17 cellular contexts compared by ENCODE assay signal in the genomic region with DNA sequence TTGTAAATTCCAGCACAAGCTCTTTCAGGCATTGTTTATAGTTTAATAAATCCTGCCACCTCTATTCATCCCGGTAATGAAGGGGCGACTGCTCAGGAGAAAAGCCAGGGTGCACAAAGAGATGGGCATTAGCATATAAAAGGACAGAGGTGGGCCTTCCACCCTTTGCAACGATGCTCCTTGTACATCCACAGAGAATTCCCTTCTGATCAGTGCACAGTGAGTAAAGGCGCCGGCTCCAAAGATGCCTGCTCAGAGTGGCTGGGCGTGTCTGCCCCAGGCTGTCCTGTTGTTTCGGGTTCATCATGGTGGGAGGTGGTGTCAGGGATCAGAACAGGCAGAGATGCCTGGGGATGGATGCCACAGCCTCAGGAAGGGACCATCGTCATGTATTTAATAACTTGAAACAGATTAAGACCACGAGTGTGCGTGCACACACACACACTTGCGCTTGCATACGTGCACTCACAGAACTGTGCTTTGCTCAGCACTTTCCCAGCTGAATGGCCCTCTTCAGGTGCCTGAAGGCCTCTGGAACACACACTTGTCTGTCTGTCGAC.
DNase-seq lines count a peak whose midpoint lies in the region; ATAC-seq and TF ChIP-seq lines count a peak whose summit lies in the region.
"Had no signal": no experiment of that assay in that cellular context is flagged by ENCODE, and none has a peak within 500 bp of the region (broad histone marks: within the 10 kb centered on the region; RNA-seq: fewer than 3 reads in every experiment).

No MANE protein-coding gene starts in this region.

- H3K79me1 ChIP-seq in H9 (ENCODE audit: insufficient read depth, low read depth, low read length, poor library complexity, severe bottlenecking), result no peaks in the 10 kb centered on the region

- H4K8ac ChIP-seq in H9 (replicated peaks; ENCODE audit: insufficient read length, low read depth, low read length), result no peak overlapping the region

- H3K27ac Mint-ChIP-seq in H9 (peak overlapping the region in 1 of 3 experiments; percentile 37; a peak in 1 of 7 replicates), endodermal cell (no peak overlapping the region)

- H3K4me3 ChIP-seq in left ventricle myocardium inferior (no peak overlapping the region), right atrium auricular region (no peak overlapping the region), endodermal cell (ENCODE audit: low read length) (no peak overlapping the region), stomach (no peak overlapping the region), uterus (no peak overlapping the region)
- H3K4me3 ChIP-seq: SJCRH30 had no signal

- H3K4ac ChIP-seq in H9 (ENCODE audit: low read depth, low read length), result no peak overlapping the region

- TF ChIP-seq EP300 in stomach (IDR thresholded peaks at IDR 0.05), result no peak

- H2BK120ac ChIP-seq in H9 (ENCODE audit: low read depth, low read length, poor library complexity, severe bottlenecking), result no peak overlapping the region

- no peak overlapping the region for H2BK15ac ChIP-seq in H9 (ENCODE audit: low read depth, low read length)

- no peak overlapping the region for H2BK12ac ChIP-seq in H9 (ENCODE audit: insufficient read length, low read depth, low read length)

- TF ChIP-seq POLR2A in stomach (IDR thresholded peaks at IDR 0.05) (no peak), uterus (IDR thresholded peaks at IDR 0.05) (no peak)

- H4K5ac ChIP-seq in H9 (ENCODE audit: insufficient read length, low read depth, low read length), result no peak overlapping the region

- H3K4me1 Mint-ChIP-seq in H9, result peaks cover 5 to 19% of the 10 kb centered on the region in 2 experiments
- H3K4me1 Mint-ChIP-seq in endodermal cell, result no peaks in the 10 kb centered on the region

- H3K4me2 ChIP-seq in H9 (ENCODE audit: insufficient read depth, insufficient read length, low read length), result no peak overlapping the region

- H3K4me3 Mint-ChIP-seq in H9, result no peak overlapping the region
- H3K4me3 Mint-ChIP-seq in endodermal cell, result no peak overlapping the region

- intact Hi-C loops in left ventricle myocardium inferior (cut with micrococcal nuclease) (no loop called here), stomach (cut with DNase I; ENCODE audit: low total_unique reads) (no loop called here), uterus (cut with DNase I; ENCODE audit: low total_unique reads) (no loop called here)

- no CpG with 5 or more reads among the region's 13 CpGs for WGBS in H9 (ENCODE audit: extremely low coverage, insufficient read length, low lambda C conversion rate)
- WGBS in endodermal cell (ENCODE audit: insufficient coverage in 1 of 2, insufficient read length in 1 of 2), 2 experiments, result 85 to 93% methylated on average over 11 to 13 of the region's 13 CpGs
- 91 to 95% (median 93%) methylated on average over 13 of the region's 13 CpGs for whole genome bisulfite sequencing in stomach, 5 donors

- H3K27me3 ChIP-seq in left ventricle myocardium inferior (ENCODE audit: low read depth), result no peaks in the 10 kb centered on the region
- no peaks in the 10 kb centered on the region for H3K27me3 ChIP-seq in right atrium auricular region
- H3K27me3 ChIP-seq in H9 (ENCODE audit: insufficient read depth, low read length), result no peaks in the 10 kb centered on the region
- H3K27me3 ChIP-seq in endodermal cell (ENCODE audit: control insufficient read depth, insufficient read depth, low read length, poor library complexity, severe bottlenecking), result no peaks in the 10 kb centered on the region
- H3K27me3 ChIP-seq in stomach, result no peaks in the 10 kb centered on the region
- H3K27me3 ChIP-seq in uterus, result no peaks in the 10 kb centered on the region
- H3K27me3 ChIP-seq: SJCRH30 had no signal

- H3K36me3 ChIP-seq in left ventricle myocardium inferior (peaks cover 13% of the 10 kb centered on the region), right atrium auricular region (no peaks in the 10 kb centered on the region), endodermal cell (ENCODE audit: control insufficient read depth, insufficient read depth, low read length) (no peaks in the 10 kb centered on the region), stomach (peaks cover 0 to 33% (median 24%) of the 10 kb centered on the region in 4 donors), uterus (no peaks in the 10 kb centered on the region)
- H3K36me3 ChIP-seq: SJCRH30 had no signal

- no peak overlapping the region for H3K56ac ChIP-seq in H9 (ENCODE audit: insufficient read length, low read depth, low read length)

- H3K27me3 Mint-ChIP-seq in H9 (ENCODE audit: low read depth) (no peaks in the 10 kb centered on the region), endodermal cell (ENCODE audit: insufficient read depth) (no peaks in the 10 kb centered on the region)

- H4K91ac ChIP-seq in H9 (ENCODE audit: insufficient read length, low read depth, low read length), result no peak overlapping the region

- H3K27ac ChIP-seq in left ventricle myocardium inferior (replicated peaks), result no peak overlapping the region
- H3K27ac ChIP-seq in right atrium auricular region, result no peak overlapping the region
- H3K27ac ChIP-seq in H9 (ENCODE audit: insufficient read length, low read depth, low read length), result no peak overlapping the region
- no peak overlapping the region for H3K27ac ChIP-seq in endodermal cell (ENCODE audit: low read depth, low read length)
- H3K27ac ChIP-seq in stomach, result no peak overlapping the region
- H3K27ac ChIP-seq in uterus, result no peak overlapping the region
- H3K27ac ChIP-seq: C4-2B, HL-60, SJCRH30 had no signal

- no peak overlapping the region for H3K9ac ChIP-seq in H9 (ENCODE audit: extremely low read depth, insufficient read length, low read length)
- no peak overlapping the region for H3K9ac ChIP-seq in endodermal cell (ENCODE audit: extremely low read depth, low read length, poor library complexity, severe bottlenecking)

- H2BK5ac ChIP-seq in H9 (ENCODE audit: insufficient read length, low read length), result no peak overlapping the region

- H3K9me3 ChIP-seq in left ventricle myocardium inferior (replicated peaks), result no peaks in the 10 kb centered on the region
- no peaks in the 10 kb centered on the region for H3K9me3 ChIP-seq in right atrium auricular region
- no peaks in the 10 kb centered on the region for H3K9me3 ChIP-seq in H9 (ENCODE audit: control insufficient read depth, low read depth, low read length)
- H3K9me3 ChIP-seq in endodermal cell (ENCODE audit: control insufficient read depth, low read length), result no peaks in the 10 kb centered on the region
- H3K9me3 ChIP-seq in stomach, result no peaks in the 10 kb centered on the region
- no peaks in the 10 kb centered on the region for H3K9me3 ChIP-seq in uterus
- H3K9me3 ChIP-seq: SJCRH30 had no signal

- H3K18ac ChIP-seq in H9 (ENCODE audit: insufficient read length, low read depth, low read length), result no peak overlapping the region

- no peak overlapping the region for H2BK20ac ChIP-seq in H9 (ENCODE audit: low read depth, low read length, poor library complexity, severe bottlenecking)

- H2AK5ac ChIP-seq in H9 (ENCODE audit: insufficient read length, low read length), result no peak overlapping the region

- H3K36me3 Mint-ChIP-seq in H9 (ENCODE audit: insufficient read depth in 1 of 3, low read depth in 3 of 3), result peaks cover 0 to 5% (median 3%) of the 10 kb centered on the region in 3 experiments; a peak in 3 of 7 replicates
- peaks cover 33% of the 10 kb centered on the region for H3K36me3 Mint-ChIP-seq in endodermal cell (ENCODE audit: low read depth)

- no peak overlapping the region for H3T11ph ChIP-seq in H9 (ENCODE audit: low read length)

- DNase-seq in left ventricle myocardium inferior, result peak; percentile 7
- DNase-seq in right atrium auricular region (ENCODE audit: low spot score), result no peak
- peak; percentile 19 for DNase-seq in H9
- DNase-seq in endodermal cell, result peak; percentile 26
- DNase-seq in stomach, result peak; percentile 14
- DNase-seq in uterus, result no peak
- DNase-seq in NCI-H1105 treated with DMSO at 0.1 percent for 48 hours (lab: John Stamatoyannopoulos, UW), result no peak
- DNase-seq: GDM1, IMR-90, NCI-H1417 treated with DMSO at 0.1 percent for 48 hours, NCI-H187 treated with DMSO at 0.1 percent for 48 hours, NCI-H2227 treated with DMSO at 0.1 percent for 48 hours, NCI-H510A treated with DMSO at 0.1 percent for 48 hours, SJCRH30 had no signal

- H3K4me1 ChIP-seq in left ventricle myocardium inferior (peaks cover 3% of the 10 kb centered on the region), right atrium auricular region (no peaks in the 10 kb centered on the region), H9 (ENCODE audit: insufficient read depth, low read length) (no peaks in the 10 kb centered on the region), endodermal cell (ENCODE audit: control insufficient read depth, insufficient read depth, low read length) (no peaks in the 10 kb centered on the region), stomach (no peaks in the 10 kb centered on the region), uterus (no peaks in the 10 kb centered on the region)
- H3K4me1 ChIP-seq: SJCRH30 had no signal

- no peak for TF ChIP-seq CTCF in left ventricle myocardium inferior (IDR thresholded peaks at IDR 0.05; ENCODE audit: borderline replicate concordance)
- TF ChIP-seq CTCF in right atrium auricular region (IDR thresholded peaks at IDR 0.05), result no peak
- no peak for TF ChIP-seq CTCF in H9 (conservative IDR thresholded peaks at IDR 0.05)
- no peak for TF ChIP-seq CTCF in endodermal cell (conservative IDR thresholded peaks at IDR 0.05)
- TF ChIP-seq CTCF in stomach (IDR thresholded peaks at IDR 0.05), result no peak
- no peak for TF ChIP-seq CTCF in uterus (IDR thresholded peaks at IDR 0.05)

- H3K79me2 ChIP-seq in H9 (ENCODE audit: insufficient read depth, low read length), result no peaks in the 10 kb centered on the region

- H3K14ac ChIP-seq in H9 (ENCODE audit: insufficient read depth, low read length), result no peak overlapping the region

- H3K23ac ChIP-seq in H9 (ENCODE audit: insufficient read length, low read depth, low read length), result no peak overlapping the region

- ATAC-seq in HG03135 (IDR thresholded peaks at IDR 0.05; ENCODE audit: unreplicated experiment), result no peak

- H4K20me1 ChIP-seq in H9 (ENCODE audit: control insufficient read depth, insufficient read depth, insufficient read length), result peaks cover 5% of the 10 kb centered on the region

- H2AFZ ChIP-seq in H9 (ENCODE audit: low read length), result no peak overlapping the region

- H3K23me2 ChIP-seq in H9 (ENCODE audit: insufficient read length, low read depth, low read length, poor library complexity, severe bottlenecking), result no peaks in the 10 kb centered on the region

- no peaks in the 10 kb centered on the region; a peak in 1 of 5 replicates for H3K9me3 Mint-ChIP-seq in H9
- no peaks in the 10 kb centered on the region for H3K9me3 Mint-ChIP-seq in endodermal cell

Comparison
In these comparisons a context has a peak if more than half of its experiments do, and no peak if none do; other contexts are left out.
1. DNase-seq: peak in left ventricle myocardium inferior (single experiment), H9 (single experiment), endodermal cell (single experiment) and stomach (single experiment); none in right atrium auricular region (single experiment), uterus (0 of 2) and NCI-H1105 treated with DMSO at 0.1 percent for 48 hours (single experiment).